ENCODE assay signal across 8 cellular contexts in the genomic region with DNA sequence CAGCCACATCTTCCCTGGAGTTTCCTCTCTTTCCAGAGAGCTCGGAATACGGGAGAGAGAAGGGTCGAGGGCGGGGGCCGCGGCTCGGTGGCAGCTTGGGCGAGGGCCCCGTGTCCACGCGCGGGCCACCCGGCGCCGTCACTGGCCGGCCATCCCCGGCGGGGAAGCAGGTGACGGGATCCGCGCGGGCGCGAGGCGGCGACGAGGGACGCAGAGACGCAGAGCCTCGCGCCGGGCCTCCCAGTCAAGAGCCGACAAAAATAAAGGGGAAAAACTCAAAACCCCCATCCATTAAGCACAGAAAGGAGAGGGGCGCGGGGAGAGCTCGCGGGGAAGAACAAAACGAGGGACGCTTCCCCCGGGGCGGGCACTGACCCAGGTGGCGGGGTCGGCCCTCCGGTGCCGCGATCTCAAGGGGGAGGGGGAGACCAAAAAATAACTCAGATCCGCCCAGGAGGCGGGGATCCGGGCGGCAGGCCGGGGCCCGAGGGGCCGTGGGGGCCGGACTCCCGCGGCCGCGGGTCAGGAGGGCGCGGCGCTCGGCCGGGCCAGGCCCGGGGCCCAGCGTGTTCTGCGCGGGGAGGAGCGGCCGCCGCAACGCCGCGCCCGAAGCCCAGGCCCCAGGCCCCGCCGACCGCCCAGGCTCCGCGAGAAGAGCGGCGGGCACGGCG. TPM values are rescaled to one million over a fixed set of nuclear protein-coding genes. Genes with fewer than 3 reads are reported as not detected.
DNase-seq lines count a peak whose midpoint lies in the region; TF ChIP-seq lines count a peak whose summit lies in the region.

No MANE protein-coding gene starts in this region.

- no peaks in the 10 kb centered on the region for H3K27me3 ChIP-seq in endocrine pancreas (ENCODE audit: control insufficient read depth, insufficient read depth, low read length)

- H3K4me3 ChIP-seq in HFF-Myc (replicated peaks; ENCODE audit: low read depth, low read length) = peak overlapping the region; percentile 55
- peak overlapping the region; percentile 99 for H3K4me3 ChIP-seq in endocrine pancreas (ENCODE audit: control insufficient read depth, insufficient read depth, low read length)

- H3K9me3 ChIP-seq in endocrine pancreas (ENCODE audit: control insufficient read depth, low read length) = no peaks in the 10 kb centered on the region

- peak; percentile 85 for DNase-seq in DMS 273 (lab: John Stamatoyannopoulos, UW; ENCODE audit: unreplicated experiment)
- DNase-seq in DMS 273 treated with DMSO at 0.1 percent for 48 hours (lab: John Stamatoyannopoulos, UW) = no peak
- DNase-seq in HFF-Myc (ENCODE audit: extremely low read depth, low read depth) = no peak
- peak; percentile 62 for DNase-seq in NAMALWA (ENCODE audit: low spot score)
- DNase-seq in activated CD8-positive, alpha-beta memory T cell treated with anti-CD3 and anti-CD28 coated beads for 24 hours = peak; percentile 84
- peak; percentile 44 for DNase-seq in mucosa of gallbladder (ENCODE audit: low spot score)
- DNase-seq in stimulated activated CD8-positive, alpha-beta memory T cell treated with anti-CD3 and anti-CD28 coated beads, Interleukin-7, amount 100 ng/mL, for 48 hours (ENCODE audit: extremely low read depth in 1 of 2, low read depth in 1 of 2) = peak; percentile 13 to 26

- TF ChIP-seq CTCF in HFF-Myc (IDR thresholded peaks at IDR 0.05; ENCODE audit: low read depth, low read length, missing control alignments) = no peak

- no peaks in the 10 kb centered on the region for H3K36me3 ChIP-seq in endocrine pancreas (ENCODE audit: control insufficient read depth, insufficient read depth, low read length)

- peaks cover 10% of the 10 kb centered on the region for H3K4me1 ChIP-seq in endocrine pancreas (ENCODE audit: control insufficient read depth, insufficient read depth, low read length)

- H3K9ac ChIP-seq in endocrine pancreas (ENCODE audit: control insufficient read depth, insufficient read depth, low read length) = peak overlapping the region; percentile 91

RNA-seq across cellular contexts. Expression of a gene that starts 0.7 kb away (rescaled TPM):
- total RNA-seq in mucosa of gallbladder = 93.3 TPM

RNA-seq across cellular contexts. Expression of a gene that starts 59.8 kb away (rescaled TPM):
- 142 TPM for total RNA-seq in mucosa of gallbladder

Comparison
In these comparisons a context has a peak if more than half of its experiments do, and no peak if none do; other contexts are left out.
1. DNase-seq: peak in DMS 273 (single experiment), NAMALWA (single experiment), activated CD8-positive, alpha-beta memory T cell treated with anti-CD3 and anti-CD28 coated beads for 24 hours (single experiment), mucosa of gallbladder (single experiment) and stimulated activated CD8-positive, alpha-beta memory T cell treated with anti-CD3 and anti-CD28 coated beads, Interleukin-7, amount 100 ng/mL, for 48 hours (2 of 2); none in DMS 273 treated with DMSO at 0.1 percent for 48 hours (single experiment) and HFF-Myc (single experiment).